In the genomic region with DNA sequence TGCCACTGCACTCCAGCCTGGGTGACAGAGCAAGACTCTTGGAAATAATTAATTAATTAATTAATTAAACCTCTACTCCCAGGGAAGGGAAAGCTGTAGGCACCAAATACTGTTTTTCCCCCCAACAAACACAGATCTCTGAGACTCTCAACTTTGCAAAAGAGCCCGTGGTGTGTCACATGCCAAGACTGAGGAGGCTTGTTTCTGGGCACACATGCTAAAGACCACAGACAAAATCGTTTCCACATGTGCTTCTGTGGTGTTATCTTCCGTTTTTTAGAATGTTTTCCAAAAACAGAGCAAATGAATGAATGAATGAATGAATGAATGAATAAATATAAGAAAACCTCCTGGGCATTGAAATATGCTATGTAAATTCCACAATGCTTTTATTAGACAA, we compare ENCODE assay signal across 26 cellular contexts.
"Had no signal": no experiment of that assay in that cellular context is flagged by ENCODE, and none has a peak within 500 bp of the region (broad histone marks: within the 10 kb centered on the region; RNA-seq: fewer than 3 reads in every experiment).

No MANE protein-coding gene starts in this region.

- H3K27ac Mint-ChIP-seq: dendritic cell treated with granulocyte-macrophage colony-stimulating factor and Interleukin-4, amounts not matched to agents 40 ng/mL and 50 ng/mL, for 4 days; memory B cell; natural killer cell; stimulated activated effector memory CD8-positive, alpha-beta T cell treated with anti-CD3 and anti-CD28 coated beads, Interleukin-12 subunit alpha, Interleukin-12 subunit beta, amount 100 ng/mL, for 72 hours had no signal

- H3K27me3 ChIP-seq: colonic mucosa, esophagus squamous epithelium, heart right ventricle, ovary, sigmoid colon, stomach, thyroid gland had no signal

- H3K36me3 Mint-ChIP-seq: stimulated activated effector memory CD8-positive, alpha-beta T cell treated with anti-CD3 and anti-CD28 coated beads, Interleukin-12 subunit alpha, Interleukin-12 subunit beta, amount 100 ng/mL, for 72 hours had no signal

- H3K9me3 ChIP-seq: colonic mucosa, ovary, thyroid gland had no signal

- H3K27ac ChIP-seq: colonic mucosa, esophagus squamous epithelium, heart right ventricle, ovary, psoas muscle, sigmoid colon, stomach, thyroid gland had no signal

- DNase-seq: colonic mucosa; effector CD8-positive, alpha-beta T cell; erythroblast; esophagus squamous epithelium; foreskin melanocyte; glutamatergic neuron; heart right ventricle; hypothalamus; left ventricle myocardium superior; natural killer cell; occipital lobe; ovary; posterior cingulate gyrus; psoas muscle; right cardiac atrium; sigmoid colon; stimulated activated CD4-positive, alpha-beta T cell treated with anti-CD3 and anti-CD28 coated beads, Interleukin-2, amount 100 ng/mL, for 24 hours; stimulated activated CD4-positive, alpha-beta T cell treated with anti-CD3 and anti-CD28 coated beads, Interleukin-4, amount 100 ng/mL, for 24 hours; stimulated activated naive CD4-positive, alpha-beta T cell treated with Interleukin-2 at 50 U/mL for 16 hours; stomach; thyroid gland; trophoblast cell had no signal

- H3K36me3 ChIP-seq: colonic mucosa, esophagus squamous epithelium, heart right ventricle, ovary, sigmoid colon, stomach, thyroid gland had no signal

- H3K4me1 Mint-ChIP-seq: memory B cell; natural killer cell; stimulated activated effector memory CD8-positive, alpha-beta T cell treated with anti-CD3 and anti-CD28 coated beads, Interleukin-12 subunit alpha, Interleukin-12 subunit beta, amount 100 ng/mL, for 72 hours had no signal

- H3K4me3 Mint-ChIP-seq: dendritic cell treated with granulocyte-macrophage colony-stimulating factor and Interleukin-4, amounts not matched to agents 40 ng/mL and 50 ng/mL, for 4 days; memory B cell; natural killer cell; stimulated activated effector memory CD8-positive, alpha-beta T cell treated with anti-CD3 and anti-CD28 coated beads, Interleukin-12 subunit alpha, Interleukin-12 subunit beta, amount 100 ng/mL, for 72 hours had no signal

- ATAC-seq: heart right ventricle; left ventricle myocardium superior; natural killer cell; psoas muscle; right cardiac atrium; stimulated activated effector memory CD8-positive, alpha-beta T cell treated with anti-CD3 and anti-CD28 coated beads, Interleukin-12 subunit alpha, Interleukin-12 subunit beta, amount 100 ng/mL, for 72 hours had no signal

- H3K4me1 ChIP-seq: colonic mucosa, esophagus squamous epithelium, heart right ventricle, psoas muscle, sigmoid colon, thyroid gland had no signal

- H3K4me3 ChIP-seq: colonic mucosa, esophagus squamous epithelium, heart right ventricle, lung, ovary, psoas muscle, sigmoid colon, stomach, thyroid gland had no signal
